Comparison of ENCODE assay signal across 24 cellular contexts in the genomic region with DNA sequence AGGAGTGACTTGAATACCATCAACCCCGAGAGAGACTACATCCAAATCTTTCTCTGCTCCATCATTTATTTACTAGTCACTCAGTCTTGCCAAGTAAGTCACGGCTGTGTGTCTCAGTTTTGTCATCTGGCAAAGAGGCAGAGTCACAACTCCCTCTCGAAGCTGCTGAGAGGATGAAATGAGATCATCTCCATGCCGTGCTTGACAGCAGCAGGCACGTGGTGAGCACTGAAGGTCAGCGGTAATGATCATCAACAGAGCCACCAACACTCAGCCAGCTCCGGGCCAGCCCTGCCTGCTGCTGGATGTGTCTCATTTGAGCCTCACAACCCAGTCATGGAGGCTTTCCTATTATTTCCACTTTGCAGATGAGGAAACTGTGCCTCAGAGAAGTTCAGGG. TPM values are rescaled to one million over a fixed set of nuclear protein-coding genes. Genes with fewer than 3 reads are reported as not detected.
DNase-seq lines count a peak whose midpoint lies in the region; ATAC-seq and TF ChIP-seq lines count a peak whose summit lies in the region.
"Had no signal": no experiment of that assay in that cellular context is flagged by ENCODE, and none has a peak within 500 bp of the region (broad histone marks: within the 10 kb centered on the region; RNA-seq: fewer than 3 reads in every experiment).

No MANE protein-coding gene starts in this region.

- H3K4me1 ChIP-seq in esophagus (ENCODE audit: control insufficient read depth in 2 of 2, insufficient read depth in 2 of 2, low read length in 1 of 2) (peaks cover 5 to 34% of the 10 kb centered on the region in 2 donors), body of pancreas (peaks cover 5% of the 10 kb centered on the region)
- H3K4me1 ChIP-seq: breast epithelium, sigmoid colon, tibial artery had no signal

- TF ChIP-seq POLR2A in body of pancreas (IDR thresholded peaks at IDR 0.05): no peak

- H3K27ac ChIP-seq in esophagus (ENCODE audit: low read depth in 2 of 2, low read length in 1 of 2) (peak overlapping the region; percentile 22 to 77), body of pancreas (no peak overlapping the region)
- H3K27ac ChIP-seq: breast epithelium, foreskin keratinocyte, sigmoid colon, tibial artery had no signal

- H3K4me3 ChIP-seq in esophagus (ENCODE audit: low read depth in 1 of 2, low read length in 2 of 2): no peak overlapping the region
- no peak overlapping the region for H3K4me3 ChIP-seq in body of pancreas
- H3K4me3 ChIP-seq: breast epithelium, HAP-1, sigmoid colon, tibial artery had no signal

- no peak for TF ChIP-seq CTCF in body of pancreas (IDR thresholded peaks at IDR 0.05)

- H3K9me3 ChIP-seq in esophagus (ENCODE audit: control insufficient read depth in 2 of 2, insufficient read depth in 1 of 2, low read depth in 1 of 2, low read length in 1 of 2): no peaks in the 10 kb centered on the region
- no peaks in the 10 kb centered on the region for H3K9me3 ChIP-seq in body of pancreas
- H3K9me3 ChIP-seq: breast epithelium, HAP-1, sigmoid colon, tibial artery had no signal

- H3K36me3 ChIP-seq in esophagus (ENCODE audit: control insufficient read depth in 2 of 2, insufficient read depth in 2 of 2, low read length in 1 of 2): peaks cover 0 to 14% of the 10 kb centered on the region in 2 donors
- H3K36me3 ChIP-seq in body of pancreas (replicated peaks in 1 of 2; ENCODE audit: insufficient read depth in 1 of 2, low read depth in 2 of 2): no peaks in the 10 kb centered on the region
- H3K36me3 ChIP-seq: breast epithelium, HAP-1 had no signal

- intact Hi-C loops in body of pancreas (cut with DNase I): loop anchor here (10.0 kb wide), 1 partner anchor 212 kb away; no protein-coding TSS in a partner anchor

- 49 to 57% methylated on average over 7 of the region's 7 CpGs for WGBS in esophagus, 2 donors
- WGBS in body of pancreas, 2 donors: 79 to 85% methylated on average over 7 of the region's 7 CpGs

- DNase-seq in AG08396 (ENCODE audit: low spot score) (peak; percentile 75), HK-2 (ENCODE audit: unreplicated experiment) (peak; percentile 63), occipital lobe (lab: John Stamatoyannopoulos, UW) (peak; percentile 8), NCI-H1105 treated with DMSO at 0.1 percent for 48 hours (lab: John Stamatoyannopoulos, UW) (no peak), body of pancreas (no peak)
- no peak for DNase-seq in activated T-cell treated with anti-CD3 and anti-CD28 coated beads, Interleukin-2, amount 50 U/mL, for 48 hours
- DNase-seq: activated CD4-positive, alpha-beta T cell treated with anti-CD3 and anti-CD28 coated beads for 4 hours; activated naive CD8-positive, alpha-beta T cell treated with anti-CD3 and anti-CD28 coated beads, Interleukin-2, amount 10 ng/mL, durations not matched to agents 7 days and 5 days; CD4-positive, alpha-beta T cell; cortex of kidney; mesenchymal stem cell; NCI-H1436 treated with DMSO at 0.1 percent for 48 hours; OCI-M1; SHP77 treated with DMSO at 0.1 percent for 48 hours; sigmoid colon; stimulated activated naive B cell treated with anti-CD40 and anti-IgM and Interleukin-4, amounts not matched to agents 10 μg/mL and 1 μg/mL and 100 μg/mL, for 72 hours; tibial artery had no signal

- ATAC-seq in body of pancreas (no peak), HG02588 (IDR thresholded peaks at IDR 0.05; ENCODE audit: unreplicated experiment) (no peak)
- ATAC-seq: stimulated activated naive B cell treated with anti-CD40 and anti-IgM and Interleukin-4, amounts not matched to agents 10 μg/mL and 1 μg/mL and 100 μg/mL, for 72 hours had no signal

- H3K27me3 ChIP-seq in esophagus (ENCODE audit: control insufficient read depth in 1 of 2, insufficient read depth in 2 of 2, low read length in 2 of 2) (no peaks in the 10 kb centered on the region), body of pancreas (no peaks in the 10 kb centered on the region)
- H3K27me3 ChIP-seq: breast epithelium, foreskin keratinocyte, sigmoid colon, tibial artery had no signal

RNA-seq across cellular contexts. Expression of gene ALDH4A1, which starts 19.8 kb away (rescaled TPM):
- polyA plus RNA-seq in esophagus: 10 to 100 TPM; 34.7 to 39.6 TPM
- total RNA-seq in occipital lobe: 6.4 TPM
- total RNA-seq in body of pancreas: 10 to 100 TPM in 1 of 2 donors, 1 to 10 TPM in 1; 4.7 to 15.5 TPM

RNA-seq across cellular contexts. Expression of gene TAS1R2, which starts 23.1 kb away (rescaled TPM):
- under 1 TPM in 1 of 2 donors, not detected in 1; 0.01 TPM for polyA plus RNA-seq in esophagus
- total RNA-seq in occipital lobe: not detected
- not detected for total RNA-seq in body of pancreas
- total RNA-seq: activated naive CD8-positive, alpha-beta T cell treated with anti-CD3 and anti-CD28 coated beads, Interleukin-2, amount 10 ng/mL, durations not matched to agents 7 days and 5 days; breast epithelium; CD4-positive, alpha-beta T cell; foreskin keratinocyte; kidney; osteocyte; sigmoid colon had no signal
- polyA plus RNA-seq: foreskin keratinocyte, sigmoid colon had no signal

Comparison
In these comparisons a context has a peak if more than half of its experiments do, and no peak if none do; other contexts are left out.
1. DNase-seq: peak in AG08396 (single experiment), HK-2 (single experiment) and occipital lobe (single experiment); none in NCI-H1105 treated with DMSO at 0.1 percent for 48 hours (single experiment), activated T-cell treated with anti-CD3 and anti-CD28 coated beads, Interleukin-2, amount 50 U/mL, for 48 hours (0 of 2) and body of pancreas (0 of 4).
2. H3K27ac ChIP-seq: peak in esophagus (2 of 2); none in body of pancreas (0 of 4).